ENCODE assay signal across 9 cellular contexts in genomic region chr22:45994516-45995404, GRCh38. TPM values are rescaled to one million over a fixed set of nuclear protein-coding genes. Genes with fewer than 3 reads are reported as not detected.
A peak's percentile ranks its signal among the peaks of the same experiment; 100 is the strongest.
DNase-seq lines count a peak whose midpoint lies in the region; ATAC-seq lines count a peak whose summit lies in the region.
"Had no signal": no experiment of that assay in that cellular context is flagged by ENCODE, and none has a peak within 500 bp of the region (broad histone marks: within the 10 kb centered on the region; RNA-seq: fewer than 3 reads in every experiment).

No MANE protein-coding gene starts in this region.

- intact Hi-C loops in left ventricle myocardium superior (cut with micrococcal nuclease): loop anchor here (10.0 kb wide), 1 partner anchor 320 kb away; no protein-coding TSS in a partner anchor

- DNase-seq in COLO668 (lab: John Stamatoyannopoulos, UW; ENCODE audit: unreplicated experiment): peak; percentile 76
- DNase-seq in HUDEP-2 (lab: John Stamatoyannopoulos, UW; ENCODE audit: unreplicated experiment in 76 of 76): peak in 63 of 76 experiments; percentile 6 to 80 (median 54)
- peak; percentile 45 to 76 (median 59) for DNase-seq in T-helper 1 cell
- DNase-seq in adipocyte (ENCODE audit: low read depth): peak; percentile 87
- DNase-seq in left ventricle myocardium superior: peak; percentile 92

- no peak overlapping the region for H3K4me3 ChIP-seq in adipocyte (ENCODE audit: low read length)
- H3K4me3 ChIP-seq in skeletal muscle tissue (ENCODE audit: low read length in 3 of 3): peak overlapping the region in 1 of 3 donors; percentile 29
- H3K4me3 ChIP-seq: SK-N-MC had no signal

- peak overlapping the region; percentile 90 for H3K9ac ChIP-seq in adipocyte (ENCODE audit: low read length)
- peak overlapping the region; percentile 20 to 68 (median 59) for H3K9ac ChIP-seq in skeletal muscle tissue (ENCODE audit: low read depth in 1 of 3, low read length in 3 of 3)

- peaks cover 3% of the 10 kb centered on the region for H3K27me3 ChIP-seq in adipocyte (replicated peaks; ENCODE audit: control insufficient read depth, insufficient read depth, low read length)
- H3K27me3 ChIP-seq in skeletal muscle tissue (ENCODE audit: control insufficient read depth in 3 of 3, insufficient read depth in 3 of 3, low read length in 3 of 3): no peaks in the 10 kb centered on the region

- H3K4me1 ChIP-seq in adipocyte (ENCODE audit: control insufficient read depth, insufficient read depth, low read length): peaks cover 36% of the 10 kb centered on the region
- peaks cover 48 to 54% (median 50%) of the 10 kb centered on the region in 3 donors for H3K4me1 ChIP-seq in skeletal muscle tissue (ENCODE audit: control insufficient read depth in 3 of 3, insufficient read depth in 3 of 3, low read length in 3 of 3)

- H3K27ac ChIP-seq in skeletal muscle tissue (ENCODE audit: low read depth, low read length): no peak overlapping the region
- H3K27ac ChIP-seq: SK-N-MC had no signal

- no peaks in the 10 kb centered on the region for H3K9me3 ChIP-seq in adipocyte (ENCODE audit: control insufficient read depth, low read length)
- no peaks in the 10 kb centered on the region for H3K9me3 ChIP-seq in skeletal muscle tissue (ENCODE audit: control insufficient read depth in 3 of 3, low read length in 3 of 3)

- ATAC-seq in left ventricle myocardium superior: peak; percentile 49
- ATAC-seq in GM21737 (IDR thresholded peaks at IDR 0.05; ENCODE audit: unreplicated experiment): no peak
- ATAC-seq in HG03196 (IDR thresholded peaks at IDR 0.05; ENCODE audit: unreplicated experiment): no peak

- H3K36me3 ChIP-seq in adipocyte (ENCODE audit: control insufficient read depth, insufficient read depth, low read length, severe bottlenecking) (no peaks in the 10 kb centered on the region), skeletal muscle tissue (ENCODE audit: control insufficient read depth in 3 of 3, insufficient read depth in 3 of 3, low read length in 3 of 3) (no peaks in the 10 kb centered on the region)

RNA-seq across cellular contexts. Expression of gene WNT7B, which starts 17.8 kb away (rescaled TPM):
- total RNA-seq in left ventricle myocardium superior (not detected), skeletal muscle tissue (not detected)
